ENCODE assay signal across 18 cellular contexts in the genomic region with DNA sequence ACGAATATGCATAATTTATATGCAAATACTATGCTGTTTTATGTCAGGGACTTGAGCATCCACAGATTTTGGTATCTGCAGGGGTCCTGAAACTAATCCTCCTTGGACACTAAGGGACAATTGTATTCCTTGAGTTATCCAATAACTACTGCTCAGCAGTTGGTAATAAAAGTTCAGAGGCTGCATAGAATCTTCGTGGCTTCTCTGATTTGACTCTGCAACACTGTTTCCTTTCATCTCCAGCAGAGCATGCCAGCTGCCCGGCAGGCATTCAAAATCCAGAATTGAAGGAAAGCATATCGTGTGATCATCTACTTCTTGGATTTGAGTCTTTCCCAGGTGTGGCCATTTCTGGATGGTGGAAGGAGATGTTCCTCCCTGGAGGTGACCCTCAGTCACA.
DNase-seq lines count a peak whose midpoint lies in the region; ATAC-seq, FAIRE-seq and TF ChIP-seq lines count a peak whose summit lies in the region.
"Had no signal": no experiment of that assay in that cellular context is flagged by ENCODE, and none has a peak within 500 bp of the region (broad histone marks: within the 10 kb centered on the region; RNA-seq: fewer than 3 reads in every experiment).

No MANE protein-coding gene starts in this region.

- H3K36me3 ChIP-seq in A673 (ENCODE audit: insufficient read depth, low read length, poor library complexity, severe bottlenecking) (no peaks in the 10 kb centered on the region), SK-N-MC (ENCODE audit: insufficient read depth, low read length) (no peaks in the 10 kb centered on the region), mesenchymal stem cell (ENCODE audit: control insufficient read depth in 1 of 2, insufficient read depth in 2 of 2, low read depth in 1 of 2, low read length in 2 of 2) (no peaks in the 10 kb centered on the region), small intestine (ENCODE audit: control insufficient read depth in 2 of 2, insufficient read depth in 2 of 2, low read length in 2 of 2) (no peaks in the 10 kb centered on the region)

- no peak overlapping the region for H2BK12ac ChIP-seq in mesenchymal stem cell (ENCODE audit: low read length in 2 of 2)

- no peak for ATAC-seq in HG02885 (IDR thresholded peaks at IDR 0.05; ENCODE audit: poor library complexity, unreplicated experiment)
- ATAC-seq: A549; CD8-positive, alpha-beta T cell; HepG2 had no signal

- H2BK15ac ChIP-seq in mesenchymal stem cell (ENCODE audit: low read depth, poor library complexity, severe bottlenecking), result no peak overlapping the region

- CTCF ChIA-PET in A673 (lab: Charles Lee), result no interaction called here

- no peak overlapping the region for H4K91ac ChIP-seq in mesenchymal stem cell (ENCODE audit: low read length)

- H3K4me1 ChIP-seq in A673 (ENCODE audit: insufficient read depth, low read length, poor library complexity, severe bottlenecking), result peaks cover 13% of the 10 kb centered on the region
- peaks cover 4% of the 10 kb centered on the region for H3K4me1 ChIP-seq in mesenchymal stem cell (ENCODE audit: control insufficient read depth, insufficient read depth, low read depth, low read length)
- H3K4me1 ChIP-seq in small intestine (ENCODE audit: control insufficient read depth in 2 of 2, insufficient read depth in 1 of 2, low read depth in 1 of 2, low read length in 1 of 2), result no peaks in the 10 kb centered on the region
- H3K4me1 ChIP-seq: A549, Caco-2 had no signal

- H3K4me3 ChIP-seq in A673 (ENCODE audit: low read depth, low read length, poor library complexity, severe bottlenecking) (no peak overlapping the region), SK-N-MC (peak overlapping the region; percentile 33; the same call in 1 of the 2 replicates), mesenchymal stem cell (ENCODE audit: insufficient read depth in 1 of 2, low read depth in 1 of 2, low read length in 2 of 2) (no peak overlapping the region), small intestine (ENCODE audit: low read depth in 1 of 2, low read length in 2 of 2) (no peak overlapping the region)
- H3K4me3 ChIP-seq: A549 had no signal

- no peaks in the 10 kb centered on the region for H3K79me1 ChIP-seq in mesenchymal stem cell (replicated peaks; ENCODE audit: low read length, poor library complexity, severe bottlenecking)

- POLR2A ChIA-PET in A673 (lab: Charles Lee; ENCODE audit: low non-redundant PET), result no interaction called here

- no peaks in the 10 kb centered on the region for H3K27me3 ChIP-seq in A673 (replicated peaks; ENCODE audit: insufficient read depth, low read depth, low read length, poor library complexity)
- H3K27me3 ChIP-seq in mesenchymal stem cell (ENCODE audit: control insufficient read depth in 1 of 2, insufficient read depth in 1 of 2, low read length in 2 of 2), result peaks cover 4 to 10% of the 10 kb centered on the region in 2 experiments
- H3K27me3 ChIP-seq in small intestine (ENCODE audit: control insufficient read depth in 2 of 2, insufficient read depth in 2 of 2, low read length in 2 of 2), result peaks cover 0 to 2% of the 10 kb centered on the region in 2 donors

- H3K27ac ChIP-seq in A673 (ENCODE audit: low read depth, low read length, poor library complexity, severe bottlenecking) (no peak overlapping the region), SK-N-MC (0 out of 2 replicates have a peak overlapping the region, but pooled peaks have one; percentile 46), mesenchymal stem cell (ENCODE audit: low read length, poor library complexity, severe bottlenecking) (no peak overlapping the region), small intestine (ENCODE audit: low read depth in 1 of 2, low read length in 1 of 2) (no peak overlapping the region)
- H3K27ac ChIP-seq: A549 had no signal

- no peak overlapping the region for H4K8ac ChIP-seq in mesenchymal stem cell (ENCODE audit: low read length)

- H3K9ac ChIP-seq in SK-N-MC (ENCODE audit: insufficient read length) (no peak overlapping the region), mesenchymal stem cell (ENCODE audit: low read length) (no peak overlapping the region)

- intact Hi-C loops in A673 (cut with micrococcal nuclease; ENCODE audit: unreplicated experiment), result no loop called here

- no peak overlapping the region for H2AFZ ChIP-seq in mesenchymal stem cell (ENCODE audit: low read depth, low read length)

- 52% methylated on average over 2 of the region's 4 CpGs for WGBS in mesenchymal stem cell
- 23 to 47% (median 26%) methylated on average over 4 of the region's 4 CpGs for WGBS in small intestine, 3 donors

- BruUV-seq in A673 (replicated peaks; lab: Mats Ljungman, UMichigan), result no TSS peak

- no peak for TF ChIP-seq CTCF in A673 (conservative IDR thresholded peaks at IDR 0.05; ENCODE audit: low read depth, low read length)

- peak overlapping the region; percentile 16 for H3K4me2 ChIP-seq in mesenchymal stem cell (ENCODE audit: low read length, poor library complexity, severe bottlenecking)
- H3K4me2 ChIP-seq: A549 had no signal

- H2BK120ac ChIP-seq in mesenchymal stem cell (ENCODE audit: low read depth, low read length), result no peak overlapping the region

- no peak overlapping the region for H3K18ac ChIP-seq in mesenchymal stem cell (ENCODE audit: low read depth in 1 of 2, low read length in 2 of 2)

- no peak overlapping the region for H3K14ac ChIP-seq in mesenchymal stem cell (ENCODE audit: low read length in 2 of 2)

- peak; percentile 52 for DNase-seq in A673 (ENCODE audit: low spot score)
- DNase-seq in COLO829 (ENCODE audit: low spot score), result peak; percentile 34
- no peak for DNase-seq in SK-N-MC (ENCODE audit: low read depth, low spot score)
- no peak for DNase-seq in mesenchymal stem cell
- no peak for DNase-seq in DMS114 treated with DMSO at 0.1 percent for 48 hours (lab: John Stamatoyannopoulos, UW; ENCODE audit: unreplicated experiment)
- no peak for DNase-seq in small intestine
- DNase-seq: Caco-2; CD8-positive, alpha-beta T cell; DND-41; GDM1; GOT3; H9 had no signal

- H3K23ac ChIP-seq in mesenchymal stem cell (ENCODE audit: low read length in 2 of 2), result no peak overlapping the region

- H3K9me3 ChIP-seq in A673 (ENCODE audit: low read depth, low read length, poor library complexity, severe bottlenecking) (no peaks in the 10 kb centered on the region), SK-N-MC (ENCODE audit: low read depth, low read length) (no peaks in the 10 kb centered on the region), mesenchymal stem cell (ENCODE audit: control insufficient read depth, low read length) (peaks cover 5% of the 10 kb centered on the region), small intestine (ENCODE audit: control insufficient read depth, low read depth) (no peaks in the 10 kb centered on the region)
- H3K9me3 ChIP-seq: A549, Caco-2 had no signal

- H3K4ac ChIP-seq in mesenchymal stem cell (ENCODE audit: low read depth in 1 of 2, low read length in 2 of 2), result no peak overlapping the region

- no peak for FAIRE-seq in small intestine (lab: Jason Lieb, UNC)
- FAIRE-seq: A549, GM12892, GM19239, HepG2, HTR-8/SVneo had no signal

- H2AK5ac ChIP-seq in mesenchymal stem cell (ENCODE audit: low read length, severe bottlenecking), result no peak overlapping the region

- no peak overlapping the region for H2BK5ac ChIP-seq in mesenchymal stem cell (ENCODE audit: low read depth, low read length, poor library complexity, severe bottlenecking)

Comparison
In these comparisons a context has a peak if more than half of its experiments do, and no peak if none do; other contexts are left out.
1. DNase-seq: peak in A673 (single experiment) and COLO829 (single experiment); none in SK-N-MC (single experiment), mesenchymal stem cell (single experiment), DMS114 treated with DMSO at 0.1 percent for 48 hours (single experiment) and small intestine (single experiment).